10 cellular contexts compared by ENCODE assay signal in the genomic region with DNA sequence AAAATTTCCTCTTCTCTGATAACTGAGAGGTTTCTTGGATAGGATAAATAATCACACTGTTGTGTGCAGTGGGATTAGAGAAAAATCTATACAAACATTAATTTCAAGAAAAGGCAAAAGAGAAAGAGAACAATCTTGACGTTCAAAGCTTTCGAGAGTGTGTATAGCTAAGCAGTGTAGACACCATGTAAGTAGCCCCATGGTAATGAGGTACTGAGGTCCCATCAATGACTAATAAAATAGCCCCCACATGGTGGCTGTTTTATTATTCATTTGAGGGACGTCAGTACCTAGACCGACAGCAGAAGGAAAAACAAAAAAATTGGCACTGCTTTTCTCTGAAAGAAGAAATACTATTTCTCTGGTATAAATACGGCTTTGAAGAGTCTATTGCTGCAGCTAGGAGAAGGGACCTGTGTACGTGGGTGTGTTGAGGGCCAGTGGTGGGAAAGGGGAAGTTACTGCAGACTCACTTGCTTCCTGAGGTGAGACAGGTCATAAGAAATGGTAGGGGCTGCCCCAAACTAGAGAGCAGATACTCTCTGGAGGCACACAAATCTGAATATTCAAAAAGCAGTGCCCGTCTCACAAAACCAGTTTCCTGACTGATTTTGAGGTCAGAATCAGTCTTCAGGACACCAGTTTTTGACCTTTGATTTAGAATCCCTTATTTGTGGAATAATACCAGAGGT.
DNase-seq lines count a peak whose midpoint lies in the region; ATAC-seq and TF ChIP-seq lines count a peak whose summit lies in the region.
"Had no signal": no experiment of that assay in that cellular context is flagged by ENCODE, and none has a peak within 500 bp of the region (broad histone marks: within the 10 kb centered on the region; RNA-seq: fewer than 3 reads in every experiment).

No MANE protein-coding gene starts in this region.

- no peaks in the 10 kb centered on the region for H3K4me1 ChIP-seq in PC-3 (ENCODE audit: insufficient read depth, low read length)
- H3K4me1 ChIP-seq: esophagus squamous epithelium had no signal

- no peaks in the 10 kb centered on the region for H3K9me3 Mint-ChIP-seq in Calu3 (ENCODE audit: low read depth, unreplicated experiment)

- POLR2A ChIA-PET in PC-3 (lab: Charles Lee; ENCODE audit: unreplicated experiment) = no interaction called here

- H3K9ac ChIP-seq in PC-3 (ENCODE audit: low read length) = no peak overlapping the region

- no peaks in the 10 kb centered on the region for H3K36me3 Mint-ChIP-seq in Calu3 (ENCODE audit: insufficient read depth, unreplicated experiment)

- no peaks in the 10 kb centered on the region for H3K36me3 ChIP-seq in PC-3 (ENCODE audit: low read depth, low read length)
- H3K36me3 ChIP-seq: esophagus squamous epithelium had no signal

- H3K27me3 ChIP-seq in PC-3 (ENCODE audit: low read length) = peaks cover 20% of the 10 kb centered on the region; the same call in 1 of the 2 replicates
- H3K27me3 ChIP-seq: esophagus squamous epithelium had no signal

- H3K27me3 Mint-ChIP-seq in Calu3 (ENCODE audit: unreplicated experiment) = no peaks in the 10 kb centered on the region

- H3K4me3 ChIP-seq in PC-3 (ENCODE audit: low read length) = no peak overlapping the region
- H3K4me3 ChIP-seq: esophagus squamous epithelium, K562 had no signal

- no peak overlapping the region for H3K4me3 Mint-ChIP-seq in Calu3 (ENCODE audit: low read depth, unreplicated experiment)

- CTCF ChIA-PET in Calu3 (lab: Charles Lee) = interaction anchor here (2.5 kb wide), 1 partner anchor 174 kb away, joined by 23 read pairs; no protein-coding TSS in a partner anchor
- CTCF ChIA-PET in PC-3 (lab: Charles Lee) = interaction anchor here (0.6 kb wide), 1 partner anchor 63 kb away, joined by 3 read pairs; no protein-coding TSS in a partner anchor

- BruUV-seq in Calu3 (replicated peaks; lab: Mats Ljungman, UMichigan) = no TSS peak
- BruUV-seq in PC-3 (replicated peaks; lab: Mats Ljungman, UMichigan) = no TSS peak

- no peaks in the 10 kb centered on the region for H3K9me3 ChIP-seq in PC-3 (ENCODE audit: low read length)
- H3K9me3 ChIP-seq: esophagus squamous epithelium had no signal

- no peak overlapping the region for H3K27ac Mint-ChIP-seq in Calu3 (ENCODE audit: unreplicated experiment)

- H3K27ac ChIP-seq in PC-3 (ENCODE audit: low read length) = no peak overlapping the region
- H3K27ac ChIP-seq: esophagus squamous epithelium had no signal

- H3K4me1 Mint-ChIP-seq in Calu3 (ENCODE audit: low read depth, unreplicated experiment) = peaks cover 8% of the 10 kb centered on the region

- H4K20me1 ChIP-seq in PC-3 (ENCODE audit: low read length) = no peaks in the 10 kb centered on the region

- H3K4me2 ChIP-seq in PC-3 (ENCODE audit: low read length) = no peak overlapping the region

- intact Hi-C loops in Calu3 (cut with micrococcal nuclease; ENCODE audit: unreplicated experiment) = loop anchor here (10.0 kb wide), 1 partner anchor 128 kb away; no protein-coding TSS in a partner anchor
- intact Hi-C loops in PC-3 (cut with micrococcal nuclease) = loop anchor here (5.0 kb wide), 1 partner anchor 174 kb away; no protein-coding TSS in a partner anchor

- H3K79me2 ChIP-seq in PC-3 (ENCODE audit: low read length) = no peaks in the 10 kb centered on the region

- ATAC-seq in GM18907 (IDR thresholded peaks at IDR 0.05; ENCODE audit: unreplicated experiment) (peak; percentile 95), GM21515 (IDR thresholded peaks at IDR 0.05; ENCODE audit: unreplicated experiment) (peak; percentile 91), HG03139 (IDR thresholded peaks at IDR 0.05; ENCODE audit: unreplicated experiment) (peak; percentile 92), esophagus mucosa (peak; percentile 73), PC-3 (no peak)
- ATAC-seq: K562 had no signal

- H3K9me2 ChIP-seq in PC-3 (replicated peaks; ENCODE audit: low read length) = no peaks in the 10 kb centered on the region

- TF ChIP-seq CTCF in Calu3 (IDR thresholded peaks at IDR 0.05; ENCODE audit: unreplicated experiment) (no peak), PC-3 (conservative IDR thresholded peaks at IDR 0.05; ENCODE audit: low read depth, low read length) (no peak)

- no peaks in the 10 kb centered on the region for H3F3A ChIP-seq in PC-3 (ENCODE audit: low read length, unreplicated experiment)

- no peak overlapping the region for H2AFZ ChIP-seq in PC-3 (ENCODE audit: low read length)

- DNase-seq in Calu3 (no peak), PC-3 (no peak), GM03348 (ENCODE audit: low spot score) (no peak)
- DNase-seq: amniotic stem cell, esophagus squamous epithelium had no signal
